ENCODE assay signal across 25 cellular contexts in genomic region chr16:89567656-89568594, GRCh38. TPM values are rescaled to one million over a fixed set of nuclear protein-coding genes. Genes with fewer than 3 reads are reported as not detected.
"Had no signal": no experiment of that assay in that cellular context is flagged by ENCODE, and none has a peak within 500 bp of the region (broad histone marks: within the 10 kb centered on the region; RNA-seq: fewer than 3 reads in every experiment).

No MANE protein-coding gene starts in this region.

- DNase-seq: activated CD4-positive, alpha-beta T cell treated with anti-CD3 and anti-CD28 coated beads for 36 hours; activated CD8-positive, alpha-beta memory T cell treated with anti-CD3 and anti-CD28 coated beads, Interleukin-2, amount 50 U/mL, for 4 hours; activated CD8-positive, alpha-beta T cell treated with anti-CD3 and anti-CD28 coated beads for 36 hours; activated effector memory CD4-positive, alpha-beta T cell treated with Interleukin-2 at 50 U/mL for 16 hours; activated naive CD4-positive, alpha-beta T cell treated with Interleukin-2 at 50 U/mL for 16 hours; amygdala; Kasumi-1; KBM-7; NCI-H1092; NCI-H1417; NCI-H1694 treated with DMSO at 0.1 percent for 48 hours; NCI-H2029 treated with DMSO at 0.1 percent for 48 hours; NCI-H510A treated with DMSO at 0.1 percent for 48 hours; NCI-H69; NK-92 treated with Interleukin-12 subunit alpha and Interleukin-12 subunit beta, amount 100 ng/mL, for 24 hours; OCI-M1; RPMI8226; SHP77 treated with DMSO at 0.1 percent for 48 hours; T-helper 1 cell; WERI-Rb-1 had no signal

- H3K27ac ChIP-seq: WERI-Rb-1 had no signal

- H3K9me3 Mint-ChIP-seq: activated CD8-positive, alpha-beta T cell treated with anti-CD3 and anti-CD28 coated beads for 36 hours; activated T-helper 1 cell treated with anti-CD3 and anti-CD28 coated beads, Interleukin-12 subunit alpha, Interleukin-12 subunit beta, Interleukin-2, Interleukin-4 antibody, amounts not matched to agents 30 ng/mL and 10 ng/mL and 1 ng/mL, durations not matched to agents 14 hours and 24 hours and 36 hours had no signal

- H3K4me3 Mint-ChIP-seq: activated CD4-positive, alpha-beta T cell treated with anti-CD3 and anti-CD28 coated beads for 36 hours; activated CD8-positive, alpha-beta T cell treated with anti-CD3 and anti-CD28 coated beads for 36 hours; activated naive CD8-positive, alpha-beta T cell; activated T-helper 1 cell treated with anti-CD3 and anti-CD28 coated beads, Interleukin-12 subunit alpha, Interleukin-12 subunit beta, Interleukin-2, Interleukin-4 antibody, amounts not matched to agents 30 ng/mL and 10 ng/mL and 1 ng/mL, durations not matched to agents 14 hours and 24 hours and 36 hours had no signal

- H3K27ac Mint-ChIP-seq: activated CD4-positive, alpha-beta T cell treated with anti-CD3 and anti-CD28 coated beads for 36 hours; activated CD8-positive, alpha-beta T cell treated with anti-CD3 and anti-CD28 coated beads for 36 hours; activated naive CD8-positive, alpha-beta T cell; activated T-helper 1 cell treated with anti-CD3 and anti-CD28 coated beads, Interleukin-12 subunit alpha, Interleukin-12 subunit beta, Interleukin-2, Interleukin-4 antibody, amounts not matched to agents 30 ng/mL and 10 ng/mL and 1 ng/mL, durations not matched to agents 14 hours and 24 hours and 36 hours; brain had no signal

- ATAC-seq: activated CD4-positive, alpha-beta T cell treated with anti-CD3 and anti-CD28 coated beads for 36 hours; activated CD8-positive, alpha-beta T cell treated with anti-CD3 and anti-CD28 coated beads for 36 hours; Panc1 had no signal

- H3K27me3 Mint-ChIP-seq: activated CD4-positive, alpha-beta T cell treated with anti-CD3 and anti-CD28 coated beads for 36 hours; activated naive CD8-positive, alpha-beta T cell had no signal

RNA-seq across cellular contexts. Expression of gene DPEP1, which starts 45.5 kb away (rescaled TPM):
- total RNA-seq: activated CD4-positive, alpha-beta T cell treated with anti-CD3 and anti-CD28 coated beads for 36 hours; activated CD8-positive, alpha-beta T cell treated with anti-CD3 and anti-CD28 coated beads for 36 hours; activated T-helper 1 cell treated with anti-CD3 and anti-CD28 coated beads, Interleukin-12 subunit alpha, Interleukin-12 subunit beta, Interleukin-2, Interleukin-4 antibody, amounts not matched to agents 30 ng/mL and 10 ng/mL and 1 ng/mL, durations not matched to agents 14 hours and 24 hours and 36 hours; T-helper 2 cell treated with Interferon-gamma antibody and Interleukin-4, amounts not matched to agents 100 ng/mL and 5 ng/mL, for 36 hours had no signal
